ENCODE assay signal across 13 cellular contexts in genomic region chr13:107144432-107144831, GRCh38.
A peak's percentile ranks its signal among the peaks of the same experiment; 100 is the strongest.
DNase-seq lines count a peak whose midpoint lies in the region; ATAC-seq lines count a peak whose summit lies in the region.
"Had no signal": no experiment of that assay in that cellular context is flagged by ENCODE, and none has a peak within 500 bp of the region (broad histone marks: within the 10 kb centered on the region; RNA-seq: fewer than 3 reads in every experiment).

No MANE protein-coding gene starts in this region.

- H2BK5ac ChIP-seq in mesendoderm (ENCODE audit: low read length), result no peak overlapping the region

- no peak overlapping the region for H4K5ac ChIP-seq in mesendoderm (ENCODE audit: low read length)

- no peaks in the 10 kb centered on the region for H3K79me2 ChIP-seq in mesendoderm (ENCODE audit: control insufficient read depth, insufficient read depth, low read length)

- ATAC-seq in GM19452 (IDR thresholded peaks at IDR 0.05; ENCODE audit: unreplicated experiment), result no peak
- ATAC-seq in Right ventricle myocardium inferior, result no peak
- ATAC-seq in activated T-cell treated with anti-CD3 and anti-CD28 coated beads, Interleukin-2, amount 50 U/mL, for 4 hours, result no peak
- ATAC-seq: right cardiac atrium had no signal

- H2BK120ac ChIP-seq in mesendoderm (ENCODE audit: low read depth, low read length), result no peak overlapping the region

- no peaks in the 10 kb centered on the region for H3K27me3 ChIP-seq in mesendoderm (ENCODE audit: insufficient read depth, low read length, poor library complexity)
- H3K27me3 ChIP-seq: Peyer's patch had no signal

- intact Hi-C loops in Right ventricle myocardium inferior (cut with DNase I), result loop anchor here (5.0 kb wide), 1 partner anchor 58 kb away; no protein-coding TSS in a partner anchor

- no peak overlapping the region for H3K4me3 ChIP-seq in mesendoderm (ENCODE audit: low read length)
- H3K4me3 ChIP-seq: Peyer's patch had no signal

- H2BK15ac ChIP-seq in mesendoderm (replicated peaks; ENCODE audit: low read depth), result no peak overlapping the region

- H3K9ac ChIP-seq in mesendoderm (ENCODE audit: low read length), result no peak overlapping the region

- no peaks in the 10 kb centered on the region for H3K79me1 ChIP-seq in mesendoderm (ENCODE audit: low read length)

- no peak overlapping the region for H3K4ac ChIP-seq in mesendoderm (ENCODE audit: low read depth, low read length)

- no peak overlapping the region for H4K8ac ChIP-seq in mesendoderm (ENCODE audit: low read depth, low read length)

- no peak overlapping the region for H3K4me2 ChIP-seq in mesendoderm (ENCODE audit: low read length)

- H3K18ac ChIP-seq in mesendoderm (ENCODE audit: low read length), result no peak overlapping the region

- no peak overlapping the region for H3K4me3 Mint-ChIP-seq in activated T-cell treated with anti-CD3 and anti-CD28 coated beads, Interleukin-2, amount 50 U/mL, for 4 hours
- H3K4me3 Mint-ChIP-seq: activated naive CD4-positive, alpha-beta T cell treated with anti-CD3 and anti-CD28 coated beads, Interleukin-2, amount 50 U/mL, for 24 hours had no signal

- H3K9me3 Mint-ChIP-seq in activated T-cell treated with anti-CD3 and anti-CD28 coated beads, Interleukin-2, amount 50 U/mL, for 4 hours, result peaks cover 4% of the 10 kb centered on the region

- no peak overlapping the region for H3K27ac ChIP-seq in mesendoderm (ENCODE audit: low read depth, low read length)
- H3K27ac ChIP-seq: Peyer's patch had no signal

- no peak overlapping the region for H2AK5ac ChIP-seq in mesendoderm (ENCODE audit: low read length)

- peak; percentile 29 for DNase-seq in G401 (ENCODE audit: low spot score)
- peak; percentile 17 for DNase-seq in NAMALWA (ENCODE audit: low spot score)
- peak; percentile 36 for DNase-seq in dedifferentiated amniotic fluid mesenchymal stem cell (ENCODE audit: extremely low spot score)
- peak; percentile 11 for DNase-seq in mesendoderm
- no peak for DNase-seq in stimulated activated CD4-positive, alpha-beta T cell treated with anti-CD3 and anti-CD28 coated beads, Interleukin-4, amount 100 ng/mL, for 1 hour
- no peak for DNase-seq in Right ventricle myocardium inferior (ENCODE audit: missing footprints)
- DNase-seq in activated T-cell treated with anti-CD3 and anti-CD28 coated beads, Interleukin-2, amount 50 U/mL, for 4 hours, result no peak
- DNase-seq: COR-L47, NCI-H146, Peyer's patch, right cardiac atrium had no signal

- no peaks in the 10 kb centered on the region for H3K36me3 ChIP-seq in mesendoderm (ENCODE audit: control insufficient read depth, insufficient read depth, low read length)
- H3K36me3 ChIP-seq: Peyer's patch had no signal

- no peak overlapping the region for H3K56ac ChIP-seq in mesendoderm (ENCODE audit: low read length)

- H3K27me3 Mint-ChIP-seq in activated T-cell treated with anti-CD3 and anti-CD28 coated beads, Interleukin-2, amount 50 U/mL, for 4 hours (ENCODE audit: low read depth), result no peaks in the 10 kb centered on the region

- H3K23ac ChIP-seq in mesendoderm (ENCODE audit: low read length), result no peak overlapping the region

- H3K4me1 Mint-ChIP-seq in activated T-cell treated with anti-CD3 and anti-CD28 coated beads, Interleukin-2, amount 50 U/mL, for 4 hours (ENCODE audit: low read depth), result no peaks in the 10 kb centered on the region
- H3K4me1 Mint-ChIP-seq: activated naive CD4-positive, alpha-beta T cell treated with anti-CD3 and anti-CD28 coated beads, Interleukin-2, amount 50 U/mL, for 24 hours had no signal

- in situ Hi-C loops in G401 (cut with HindIII; ENCODE audit: low sequenced_read_pairs), result no loop called here

- H3K4me1 ChIP-seq in mesendoderm (ENCODE audit: control insufficient read depth, low read depth, low read length), result no peaks in the 10 kb centered on the region
- H3K4me1 ChIP-seq: Peyer's patch had no signal

- no peaks in the 10 kb centered on the region for H3K36me3 Mint-ChIP-seq in activated T-cell treated with anti-CD3 and anti-CD28 coated beads, Interleukin-2, amount 50 U/mL, for 4 hours (ENCODE audit: insufficient read depth)
- H3K36me3 Mint-ChIP-seq: activated naive CD4-positive, alpha-beta T cell treated with anti-CD3 and anti-CD28 coated beads, Interleukin-2, amount 50 U/mL, for 24 hours had no signal

Comparison
In these comparisons a context has a peak if more than half of its experiments do, and no peak if none do; other contexts are left out.
1. DNase-seq: peak in G401 (single experiment), NAMALWA (single experiment), dedifferentiated amniotic fluid mesenchymal stem cell (single experiment) and mesendoderm (single experiment); none in stimulated activated CD4-positive, alpha-beta T cell treated with anti-CD3 and anti-CD28 coated beads, Interleukin-4, amount 100 ng/mL, for 1 hour (single experiment), Right ventricle myocardium inferior (single experiment) and activated T-cell treated with anti-CD3 and anti-CD28 coated beads, Interleukin-2, amount 50 U/mL, for 4 hours (single experiment).